16 cellular contexts compared by ENCODE assay signal in genomic region chr11:126781942-126782341, GRCh38.
DNase-seq lines count a peak whose midpoint lies in the region; ATAC-seq and TF ChIP-seq lines count a peak whose summit lies in the region.
"Had no signal": no experiment of that assay in that cellular context is flagged by ENCODE, and none has a peak within 500 bp of the region (broad histone marks: within the 10 kb centered on the region; RNA-seq: fewer than 3 reads in every experiment).

No MANE protein-coding gene starts in this region.

- ATAC-seq in GM23338 (peak; percentile 39; the same call in 2 of the 3 replicates), HG03460 (IDR thresholded peaks at IDR 0.05; ENCODE audit: unreplicated experiment) (no peak)
- ATAC-seq in naive thymus-derived CD8-positive, alpha-beta T cell, result no peak
- ATAC-seq: A549, HCT116 had no signal

- TF ChIP-seq CTCF in GM23338 (conservative IDR thresholded peaks at IDR 0.05; ENCODE audit: low read depth in 2 of 2), result no peak
- TF ChIP-seq CTCF in WERI-Rb-1 (IDR thresholded peaks at IDR 0.05; ENCODE audit: low read depth, low read length), result no peak
- TF ChIP-seq CTCF in endothelial cell (IDR thresholded peaks at IDR 0.05; ENCODE audit: unreplicated experiment), result no peak
- TF ChIP-seq CTCF in lower leg skin (IDR thresholded peaks at IDR 0.05), result no peak

- DNase-seq in GM23338 (ENCODE audit: low spot score), result peak; percentile 19
- no peak for DNase-seq in WERI-Rb-1
- no peak for DNase-seq in endothelial cell (ENCODE audit: low spot score)
- peak; percentile 29 for DNase-seq in iPS-NIHi7 (ENCODE audit: extremely low spot score)
- DNase-seq in naive thymus-derived CD8-positive, alpha-beta T cell, result no peak
- no peak for DNase-seq in lower leg skin (ENCODE audit: low spot score in 2 of 2)
- no peak for DNase-seq in activated naive CD4-positive, alpha-beta T cell treated with anti-CD3 and anti-CD28 coated beads, Interleukin-2, amount 10 ng/mL, durations not matched to agents 7 days and 5 days
- DNase-seq: AML-193; Caco-2; CD4-positive, alpha-beta T cell; HFFc6 had no signal

- peaks cover 13% of the 10 kb centered on the region for H3K4me1 ChIP-seq in GM23338 (ENCODE audit: insufficient read depth)
- H3K4me1 ChIP-seq: A549, Caco-2 had no signal

- H3F3A ChIP-seq in GM23338 (replicated peaks; ENCODE audit: low read depth), result no peaks in the 10 kb centered on the region

- H3K9me3 Mint-ChIP-seq in GM23338 (no peaks in the 10 kb centered on the region), endothelial cell (ENCODE audit: unreplicated experiment) (no peaks in the 10 kb centered on the region)
- H3K9me3 Mint-ChIP-seq in naive thymus-derived CD8-positive, alpha-beta T cell, result no peaks in the 10 kb centered on the region
- no peaks in the 10 kb centered on the region for H3K9me3 Mint-ChIP-seq in activated naive CD4-positive, alpha-beta T cell treated with anti-CD3 and anti-CD28 coated beads, Interleukin-2, amount 10 ng/mL, durations not matched to agents 7 days and 5 days
- H3K9me3 Mint-ChIP-seq: CD4-positive, alpha-beta T cell; HFFc6 had no signal

- H3K9me3 ChIP-seq in WERI-Rb-1 (ENCODE audit: severe bottlenecking), result no peaks in the 10 kb centered on the region
- H3K9me3 ChIP-seq: A549, Caco-2 had no signal

- TF ChIP-seq POLR2A in lower leg skin (IDR thresholded peaks at IDR 0.05), result no peak

- intact Hi-C loops in lower leg skin (cut with DNase I; ENCODE audit: low total_unique reads), result no loop called here

- H3K79me2 ChIP-seq in GM23338 (replicated peaks; ENCODE audit: insufficient read depth), result no peaks in the 10 kb centered on the region

- H2AFZ ChIP-seq in GM23338, result peak overlapping the region; percentile 14; the same call in 1 of the 2 replicates

- 68 to 79% methylated on average over 5 of the region's 5 CpGs for WGBS in lower leg skin, 2 donors

- H3K4me2 ChIP-seq in GM23338, result no peak overlapping the region
- H3K4me2 ChIP-seq: A549 had no signal

- H3K27me3 Mint-ChIP-seq in GM23338 (ENCODE audit: insufficient read depth, low read depth, poor library complexity) (no peaks in the 10 kb centered on the region), endothelial cell (ENCODE audit: unreplicated experiment) (no peaks in the 10 kb centered on the region)
- H3K27me3 Mint-ChIP-seq in naive thymus-derived CD8-positive, alpha-beta T cell, result peaks cover 4 to 30% (median 11%) of the 10 kb centered on the region in 5 donors
- peaks cover 4% of the 10 kb centered on the region for H3K27me3 Mint-ChIP-seq in activated naive CD4-positive, alpha-beta T cell treated with anti-CD3 and anti-CD28 coated beads, Interleukin-2, amount 10 ng/mL, durations not matched to agents 7 days and 5 days

- H3K36me3 Mint-ChIP-seq in GM23338 (ENCODE audit: low read depth) (no peaks in the 10 kb centered on the region), endothelial cell (ENCODE audit: low read depth, unreplicated experiment) (no peaks in the 10 kb centered on the region)
- no peaks in the 10 kb centered on the region for H3K36me3 Mint-ChIP-seq in naive thymus-derived CD8-positive, alpha-beta T cell
- H3K36me3 Mint-ChIP-seq in activated naive CD4-positive, alpha-beta T cell treated with anti-CD3 and anti-CD28 coated beads, Interleukin-2, amount 10 ng/mL, durations not matched to agents 7 days and 5 days, result no peaks in the 10 kb centered on the region

- no peaks in the 10 kb centered on the region for H3K36me3 ChIP-seq in GM23338 (ENCODE audit: insufficient read depth)
- no peaks in the 10 kb centered on the region for H3K36me3 ChIP-seq in WERI-Rb-1

- peaks cover 20% of the 10 kb centered on the region for H3K4me1 Mint-ChIP-seq in GM23338
- H3K4me1 Mint-ChIP-seq in endothelial cell (ENCODE audit: unreplicated experiment), result peaks cover 28% of the 10 kb centered on the region
- H3K4me1 Mint-ChIP-seq in naive thymus-derived CD8-positive, alpha-beta T cell, result no peaks in the 10 kb centered on the region
- no peaks in the 10 kb centered on the region for H3K4me1 Mint-ChIP-seq in activated naive CD4-positive, alpha-beta T cell treated with anti-CD3 and anti-CD28 coated beads, Interleukin-2, amount 10 ng/mL, durations not matched to agents 7 days and 5 days

- H3K27me3 ChIP-seq in GM23338 (ENCODE audit: insufficient read depth) (no peaks in the 10 kb centered on the region), WERI-Rb-1 (ENCODE audit: insufficient read depth, low read depth, severe bottlenecking) (no peaks in the 10 kb centered on the region)

- H3K9me2 ChIP-seq in GM23338 (ENCODE audit: insufficient read depth), result no peaks in the 10 kb centered on the region

- H3K27ac ChIP-seq in GM23338 (ENCODE audit: low read depth) (no peak overlapping the region), WERI-Rb-1 (peak overlapping the region; percentile 36; the same call in 1 of the 2 replicates)
- H3K27ac ChIP-seq: 22Rv1, A549, C4-2B had no signal

- POLR2A ChIA-PET in naive thymus-derived CD8-positive, alpha-beta T cell (lab: Charles Lee), result no interaction called here

- CTCF ChIA-PET in activated naive CD4-positive, alpha-beta T cell treated with anti-CD3 and anti-CD28 coated beads, Interleukin-2, amount 10 ng/mL, durations not matched to agents 7 days and 5 days (lab: Charles Lee), result no interaction called here

- H3K4me3 Mint-ChIP-seq in GM23338, result no peak overlapping the region
- no peak overlapping the region for H3K4me3 Mint-ChIP-seq in endothelial cell (ENCODE audit: unreplicated experiment)
- no peak overlapping the region for H3K4me3 Mint-ChIP-seq in naive thymus-derived CD8-positive, alpha-beta T cell
- no peak overlapping the region for H3K4me3 Mint-ChIP-seq in activated naive CD4-positive, alpha-beta T cell treated with anti-CD3 and anti-CD28 coated beads, Interleukin-2, amount 10 ng/mL, durations not matched to agents 7 days and 5 days
- H3K4me3 Mint-ChIP-seq: CD4-positive, alpha-beta T cell; HFFc6 had no signal

- 0 out of 2 replicates have a peak overlapping the region, but pooled peaks have one; percentile 34 for H3K27ac Mint-ChIP-seq in GM23338
- H3K27ac Mint-ChIP-seq in endothelial cell (ENCODE audit: unreplicated experiment), result peak overlapping the region; percentile 68
- H3K27ac Mint-ChIP-seq in naive thymus-derived CD8-positive, alpha-beta T cell, result no peak overlapping the region
- no peak overlapping the region for H3K27ac Mint-ChIP-seq in activated naive CD4-positive, alpha-beta T cell treated with anti-CD3 and anti-CD28 coated beads, Interleukin-2, amount 10 ng/mL, durations not matched to agents 7 days and 5 days
- H3K27ac Mint-ChIP-seq: CD4-positive, alpha-beta T cell; HFFc6 had no signal

- H3K4me3 ChIP-seq in GM23338, result no peak overlapping the region
- no peak overlapping the region for H3K4me3 ChIP-seq in WERI-Rb-1 (ENCODE audit: low read depth, low read length)
- H3K4me3 ChIP-seq in lower leg skin (ENCODE audit: low read depth, poor library complexity, severe bottlenecking), result no peak overlapping the region
- H3K4me3 ChIP-seq: A549 had no signal

- H4K20me1 ChIP-seq in GM23338 (replicated peaks; ENCODE audit: insufficient read depth), result no peaks in the 10 kb centered on the region

TF ChIP-seq in GM23338, 12 proteins besides CTCF, POLR2A, EP300 and RAD21 (continues in another document):
- TF ChIP-seq POLR2AphosphoS5 (IDR thresholded peaks at IDR 0.05; ENCODE audit: low read depth), result no peak

Comparison
In these comparisons a context has a peak if more than half of its experiments do, and no peak if none do; other contexts are left out.
1. DNase-seq: peak in GM23338 (single experiment) and iPS-NIHi7 (single experiment); none in WERI-Rb-1 (single experiment), endothelial cell (single experiment), naive thymus-derived CD8-positive, alpha-beta T cell (0 of 10), lower leg skin (0 of 2) and activated naive CD4-positive, alpha-beta T cell treated with anti-CD3 and anti-CD28 coated beads, Interleukin-2, amount 10 ng/mL, durations not matched to agents 7 days and 5 days (single experiment).
2. H3K27ac Mint-ChIP-seq: peak in GM23338 (single experiment) and endothelial cell (single experiment); none in naive thymus-derived CD8-positive, alpha-beta T cell (0 of 10) and activated naive CD4-positive, alpha-beta T cell treated with anti-CD3 and anti-CD28 coated beads, Interleukin-2, amount 10 ng/mL, durations not matched to agents 7 days and 5 days (single experiment).